ENCODE assay signal across 1 cellular context in genomic region chr10:95508730-95509129, GRCh38.
TF ChIP-seq lines count a peak whose summit lies in the region.

No MANE protein-coding gene starts in this region.

TF ChIP-seq in K562, 482 proteins besides CTCF, POLR2A, EP300 and RAD21 (continued from another document):
- TF ChIP-seq, protein P1, sequence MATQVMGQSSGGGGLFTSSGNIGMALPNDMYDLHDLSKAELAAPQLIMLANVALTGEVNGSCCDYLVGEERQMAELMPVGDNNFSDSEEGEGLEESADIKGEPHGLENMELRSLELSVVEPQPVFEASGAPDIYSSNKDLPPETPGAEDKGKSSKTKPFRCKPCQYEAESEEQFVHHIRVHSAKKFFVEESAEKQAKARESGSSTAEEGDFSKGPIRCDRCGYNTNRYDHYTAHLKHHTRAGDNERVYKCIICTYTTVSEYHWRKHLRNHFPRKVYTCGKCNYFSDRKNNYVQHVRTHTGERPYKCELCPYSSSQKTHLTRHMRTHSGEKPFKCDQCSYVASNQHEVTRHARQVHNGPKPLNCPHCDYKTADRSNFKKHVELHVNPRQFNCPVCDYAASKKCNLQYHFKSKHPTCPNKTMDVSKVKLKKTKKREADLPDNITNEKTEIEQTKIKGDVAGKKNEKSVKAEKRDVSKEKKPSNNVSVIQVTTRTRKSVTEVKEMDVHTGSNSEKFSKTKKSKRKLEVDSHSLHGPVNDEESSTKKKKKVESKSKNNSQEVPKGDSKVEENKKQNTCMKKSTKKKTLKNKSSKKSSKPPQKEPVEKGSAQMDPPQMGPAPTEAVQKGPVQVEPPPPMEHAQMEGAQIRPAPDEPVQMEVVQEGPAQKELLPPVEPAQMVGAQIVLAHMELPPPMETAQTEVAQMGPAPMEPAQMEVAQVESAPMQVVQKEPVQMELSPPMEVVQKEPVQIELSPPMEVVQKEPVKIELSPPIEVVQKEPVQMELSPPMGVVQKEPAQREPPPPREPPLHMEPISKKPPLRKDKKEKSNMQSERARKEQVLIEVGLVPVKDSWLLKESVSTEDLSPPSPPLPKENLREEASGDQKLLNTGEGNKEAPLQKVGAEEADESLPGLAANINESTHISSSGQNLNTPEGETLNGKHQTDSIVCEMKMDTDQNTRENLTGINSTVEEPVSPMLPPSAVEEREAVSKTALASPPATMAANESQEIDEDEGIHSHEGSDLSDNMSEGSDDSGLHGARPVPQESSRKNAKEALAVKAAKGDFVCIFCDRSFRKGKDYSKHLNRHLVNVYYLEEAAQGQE (CRISPR knock-in tag; IDR thresholded peaks at IDR 0.05; ENCODE audit: low read depth): no peak
- no peak for TF ChIP-seq ZNF764 (CRISPR knock-in tag; IDR thresholded peaks at IDR 0.05; ENCODE audit: low read depth)
- TF ChIP-seq FOXP1 (CRISPR knock-in tag; IDR thresholded peaks at IDR 0.05): no peak
- no peak for TF ChIP-seq STAT5A (IDR thresholded peaks at IDR 0.05; ENCODE audit: borderline replicate concordance, low read length)
- TF ChIP-seq, protein P2, sequence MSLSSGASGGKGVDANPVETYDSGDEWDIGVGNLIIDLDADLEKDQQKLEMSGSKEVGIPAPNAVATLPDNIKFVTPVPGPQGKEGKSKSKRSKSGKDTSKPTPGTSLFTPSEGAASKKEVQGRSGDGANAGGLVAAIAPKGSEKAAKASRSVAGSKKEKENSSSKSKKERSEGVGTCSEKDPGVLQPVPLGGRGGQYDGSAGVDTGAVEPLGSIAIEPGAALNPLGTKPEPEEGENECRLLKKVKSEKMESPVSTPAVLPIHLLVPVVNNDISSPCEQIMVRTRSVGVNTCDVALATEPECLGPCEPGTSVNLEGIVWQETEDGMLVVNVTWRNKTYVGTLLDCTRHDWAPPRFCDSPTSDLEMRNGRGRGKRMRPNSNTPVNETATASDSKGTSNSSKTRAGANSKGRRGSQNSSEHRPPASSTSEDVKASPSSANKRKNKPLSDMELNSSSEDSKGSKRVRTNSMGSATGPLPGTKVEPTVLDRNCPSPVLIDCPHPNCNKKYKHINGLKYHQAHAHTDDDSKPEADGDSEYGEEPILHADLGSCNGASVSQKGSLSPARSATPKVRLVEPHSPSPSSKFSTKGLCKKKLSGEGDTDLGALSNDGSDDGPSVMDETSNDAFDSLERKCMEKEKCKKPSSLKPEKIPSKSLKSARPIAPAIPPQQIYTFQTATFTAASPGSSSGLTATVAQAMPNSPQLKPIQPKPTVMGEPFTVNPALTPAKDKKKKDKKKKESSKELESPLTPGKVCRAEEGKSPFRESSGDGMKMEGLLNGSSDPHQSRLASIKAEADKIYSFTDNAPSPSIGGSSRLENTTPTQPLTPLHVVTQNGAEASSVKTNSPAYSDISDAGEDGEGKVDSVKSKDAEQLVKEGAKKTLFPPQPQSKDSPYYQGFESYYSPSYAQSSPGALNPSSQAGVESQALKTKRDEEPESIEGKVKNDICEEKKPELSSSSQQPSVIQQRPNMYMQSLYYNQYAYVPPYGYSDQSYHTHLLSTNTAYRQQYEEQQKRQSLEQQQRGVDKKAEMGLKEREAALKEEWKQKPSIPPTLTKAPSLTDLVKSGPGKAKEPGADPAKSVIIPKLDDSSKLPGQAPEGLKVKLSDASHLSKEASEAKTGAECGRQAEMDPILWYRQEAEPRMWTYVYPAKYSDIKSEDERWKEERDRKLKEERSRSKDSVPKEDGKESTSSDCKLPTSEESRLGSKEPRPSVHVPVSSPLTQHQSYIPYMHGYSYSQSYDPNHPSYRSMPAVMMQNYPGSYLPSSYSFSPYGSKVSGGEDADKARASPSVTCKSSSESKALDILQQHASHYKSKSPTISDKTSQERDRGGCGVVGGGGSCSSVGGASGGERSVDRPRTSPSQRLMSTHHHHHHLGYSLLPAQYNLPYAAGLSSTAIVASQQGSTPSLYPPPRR (CRISPR knock-in tag; IDR thresholded peaks at IDR 0.05; ENCODE audit: borderline replicate concordance): no peak
- TF ChIP-seq NFATC3 (IDR thresholded peaks at IDR 0.05): no peak
- TF ChIP-seq ZNF134 (CRISPR knock-in tag; conservative IDR thresholded peaks at IDR 0.05): no peak
- TF ChIP-seq XRCC3 (IDR thresholded peaks at IDR 0.05): no peak
- TF ChIP-seq CBFB (CRISPR knock-in tag; IDR thresholded peaks at IDR 0.05): no peak
- TF ChIP-seq NFE2 (IDR thresholded peaks at IDR 0.05; ENCODE audit: low read depth): no peak
- no peak for TF ChIP-seq HMBOX1 (IDR thresholded peaks at IDR 0.05)
- no peak for TF ChIP-seq KDM1A (IDR thresholded peaks at IDR 0.05)
- TF ChIP-seq ZNF398 (CRISPR knock-in tag; IDR thresholded peaks at IDR 0.05): no peak
- TF ChIP-seq THAP7 (CRISPR knock-in tag; IDR thresholded peaks at IDR 0.05): no peak
- no peak for TF ChIP-seq ZNF311 (CRISPR knock-in tag; IDR thresholded peaks at IDR 0.05)
- TF ChIP-seq, protein P3, sequence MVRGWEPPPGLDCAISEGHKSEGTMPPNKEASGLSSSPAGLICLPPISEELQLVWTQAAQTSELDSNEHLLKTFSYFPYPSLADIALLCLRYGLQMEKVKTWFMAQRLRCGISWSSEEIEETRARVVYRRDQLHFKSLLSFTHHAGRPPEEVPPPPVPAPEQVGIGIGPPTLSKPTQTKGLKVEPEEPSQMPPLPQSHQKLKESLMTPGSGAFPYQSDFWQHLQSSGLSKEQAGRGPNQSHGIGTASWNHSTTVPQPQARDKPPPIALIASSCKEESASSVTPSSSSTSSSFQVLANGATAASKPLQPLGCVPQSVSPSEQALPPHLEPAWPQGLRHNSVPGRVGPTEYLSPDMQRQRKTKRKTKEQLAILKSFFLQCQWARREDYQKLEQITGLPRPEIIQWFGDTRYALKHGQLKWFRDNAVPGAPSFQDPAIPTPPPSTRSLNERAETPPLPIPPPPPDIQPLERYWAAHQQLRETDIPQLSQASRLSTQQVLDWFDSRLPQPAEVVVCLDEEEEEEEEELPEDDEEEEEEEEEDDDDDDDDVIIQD (CRISPR knock-in tag; IDR thresholded peaks at IDR 0.05): no peak
